ENCODE assay signal across 1 cellular context in genomic region chr6:107841265-107841650, GRCh38.
TF ChIP-seq lines count a peak whose summit lies in the region.

No MANE protein-coding gene starts in this region.

TF ChIP-seq in H1, 55 proteins besides CTCF, POLR2A, EP300 and RAD21 (continued from another document):
- TF ChIP-seq HDAC6 (IDR thresholded peaks at IDR 0.05; ENCODE audit: low read depth, low read length) (no peak), NRF1 (IDR thresholded peaks at IDR 0.05; ENCODE audit: low read depth, low read length) (no peak), SIN3A (conservative IDR thresholded peaks at IDR 0.05 in 1 of 2, IDR thresholded peaks at IDR 0.05 in 1 of 2; ENCODE audit: low read depth in 1 of 2, low read length in 2 of 2) (no peak), SP1 (IDR thresholded peaks at IDR 0.05; ENCODE audit: low read depth, low read length) (no peak), JUND (IDR thresholded peaks at IDR 0.05; ENCODE audit: low read length) (no peak), ATF3 (IDR thresholded peaks at IDR 0.05; ENCODE audit: insufficient read depth, low read depth, low read length) (no peak), JUN (IDR thresholded peaks at IDR 0.05; ENCODE audit: low read depth, low read length) (no peak), FOSL1 (IDR thresholded peaks at IDR 0.05; ENCODE audit: insufficient read depth, low read depth, low read length) (no peak), ASH2L (IDR thresholded peaks at IDR 0.05; ENCODE audit: low read length) (no peak), CREB1 (IDR thresholded peaks at IDR 0.05) (no peak), MAX (IDR thresholded peaks at IDR 0.05) (no peak), MAFK (IDR thresholded peaks at IDR 0.05; ENCODE audit: low read depth, low read length) (no peak)
- TF ChIP-seq, protein P1, sequence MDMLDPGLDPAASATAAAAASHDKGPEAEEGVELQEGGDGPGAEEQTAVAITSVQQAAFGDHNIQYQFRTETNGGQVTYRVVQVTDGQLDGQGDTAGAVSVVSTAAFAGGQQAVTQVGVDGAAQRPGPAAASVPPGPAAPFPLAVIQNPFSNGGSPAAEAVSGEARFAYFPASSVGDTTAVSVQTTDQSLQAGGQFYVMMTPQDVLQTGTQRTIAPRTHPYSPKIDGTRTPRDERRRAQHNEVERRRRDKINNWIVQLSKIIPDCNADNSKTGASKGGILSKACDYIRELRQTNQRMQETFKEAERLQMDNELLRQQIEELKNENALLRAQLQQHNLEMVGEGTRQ (IDR thresholded peaks at IDR 0.05; ENCODE audit: low read length): no peak
